ENCODE assay signal across 16 cellular contexts in genomic region chr13:87084192-87084591, GRCh38.
"Had no signal": no experiment of that assay in that cellular context is flagged by ENCODE, and none has a peak within 500 bp of the region (broad histone marks: within the 10 kb centered on the region; RNA-seq: fewer than 3 reads in every experiment).

No MANE protein-coding gene starts in this region.

- FAIRE-seq: pancreas had no signal

- H3K36me3 ChIP-seq: pancreas, sigmoid colon, stomach, upper lobe of right lung had no signal

- H3K27me3 ChIP-seq: body of pancreas, sigmoid colon, stomach, testis, upper lobe of right lung had no signal

- H3K9me3 ChIP-seq: body of pancreas, pancreas, sigmoid colon, testis, upper lobe of right lung had no signal

- ATAC-seq: body of pancreas; left cardiac atrium; naive thymus-derived CD4-positive, alpha-beta T cell; pancreas; T-helper 17 cell; upper lobe of right lung had no signal

- H3K27ac ChIP-seq: body of pancreas, pancreas, sigmoid colon, stomach, testis, upper lobe of right lung had no signal

- H3K4me3 ChIP-seq: body of pancreas, pancreas, sigmoid colon, stomach, testis, upper lobe of right lung had no signal

- H3K4me1 ChIP-seq: body of pancreas, pancreas, sigmoid colon, stomach, testis, upper lobe of right lung had no signal

- DNase-seq: activated CD4-positive, alpha-beta T cell treated with anti-CD3 and anti-CD28 coated beads, Interleukin-2, amount 10 ng/mL, durations not matched to agents 7 days and 5 days; activated CD4-positive, CD25-positive, alpha-beta regulatory T cell; activated naive CD8-positive, alpha-beta T cell treated with anti-CD3 and anti-CD28 coated beads for 36 hours; amygdala; body of pancreas; caudate nucleus; foreskin melanocyte; left cardiac atrium; naive thymus-derived CD4-positive, alpha-beta T cell; pancreas; sigmoid colon; stimulated activated CD4-positive, alpha-beta T cell treated with anti-CD3 and anti-CD28 coated beads, Interleukin-1b, Interleukin-23, amount 100 ng/mL, for 48 hours; stomach; T-helper 17 cell; testis; upper lobe of right lung had no signal
